ENCODE assay signal across 22 cellular contexts in the genomic region with DNA sequence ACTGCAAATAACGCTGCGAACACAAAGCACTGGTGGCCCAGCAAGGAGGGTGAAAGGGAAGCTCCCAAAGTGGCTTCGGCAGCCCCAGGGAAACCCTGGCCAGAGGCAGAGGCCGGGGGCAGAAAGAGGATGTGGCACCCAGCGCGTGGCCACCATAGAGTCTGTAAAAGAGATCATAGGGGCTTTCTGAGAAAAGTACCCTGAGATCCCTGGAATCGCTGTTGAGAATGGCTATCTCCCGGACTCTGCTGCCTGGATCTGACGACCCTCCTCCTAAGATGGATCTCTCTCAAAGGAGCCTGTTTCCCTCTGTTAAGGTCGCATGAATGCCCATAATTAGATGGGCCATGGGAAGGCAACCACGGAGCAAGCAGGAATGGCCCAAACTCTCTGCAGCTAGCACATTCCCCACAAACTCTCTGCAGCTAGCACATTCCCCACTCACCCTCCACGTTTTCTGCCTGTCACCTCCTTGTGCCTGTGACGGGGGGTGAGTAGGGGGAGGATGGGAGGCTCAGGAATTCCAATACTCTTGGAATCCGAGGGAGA.
DNase-seq lines count a peak whose midpoint lies in the region; ATAC-seq and TF ChIP-seq lines count a peak whose summit lies in the region.
"Had no signal": no experiment of that assay in that cellular context is flagged by ENCODE, and none has a peak within 500 bp of the region (broad histone marks: within the 10 kb centered on the region; RNA-seq: fewer than 3 reads in every experiment).

No MANE protein-coding gene starts in this region.

- H3K79me1 ChIP-seq in H9 (ENCODE audit: insufficient read depth, low read depth, low read length, poor library complexity, severe bottlenecking), result no peaks in the 10 kb centered on the region

- no peak overlapping the region for H2BK120ac ChIP-seq in H9 (ENCODE audit: low read depth, low read length, poor library complexity, severe bottlenecking)

- H3K14ac ChIP-seq in H9 (ENCODE audit: insufficient read depth, low read length), result no peak overlapping the region; the same call in 1 of the 2 replicates

- DNase-seq in GM06990 (ENCODE audit: extremely low read depth, insufficient read length), result peak; percentile 12
- DNase-seq in H9, result no peak
- peak; percentile 62 for DNase-seq in endodermal cell
- peak; percentile 60 for DNase-seq in retina
- no peak for DNase-seq in AML-193 (lab: John Stamatoyannopoulos, UW)
- DNase-seq in breast epithelium (ENCODE audit: low spot score in 2 of 2), result no peak
- no peak for DNase-seq in activated CD8-positive, alpha-beta memory T cell treated with anti-CD3 and anti-CD28 coated beads for 24 hours
- DNase-seq: activated CD4-positive, alpha-beta memory T cell treated with anti-CD3 and anti-CD28 coated beads for 36 hours; CD8-positive, alpha-beta T cell; colonic mucosa; DMS153; kidney glomerular epithelial cell; NCI-H1436 treated with DMSO at 0.1 percent for 48 hours; NCI-H526; ovary; T-helper 2 cell; upper lobe of right lung; WERI-Rb-1 had no signal

- H3K4me3 ChIP-seq in GM06990 (replicated peaks; ENCODE audit: low read depth, low read length) (no peak overlapping the region), endodermal cell (ENCODE audit: low read length) (no peak overlapping the region), breast epithelium (no peak overlapping the region)
- H3K4me3 ChIP-seq: colonic mucosa, K562, ovary, right atrium auricular region, upper lobe of right lung had no signal

- no peak overlapping the region for H2BK20ac ChIP-seq in H9 (ENCODE audit: low read depth, low read length, poor library complexity, severe bottlenecking)

- no peak for TF ChIP-seq POLR2A in breast epithelium (IDR thresholded peaks at IDR 0.05)

- H3T11ph ChIP-seq in H9 (ENCODE audit: low read length), result no peak overlapping the region

- no peaks in the 10 kb centered on the region for H3K9me3 Mint-ChIP-seq in H9
- H3K9me3 Mint-ChIP-seq in endodermal cell, result no peaks in the 10 kb centered on the region
- H3K9me3 Mint-ChIP-seq: activated CD4-positive, alpha-beta memory T cell treated with anti-CD3 and anti-CD28 coated beads for 36 hours; CD8-positive, alpha-beta T cell had no signal

- H2AFZ ChIP-seq in H9 (ENCODE audit: low read length), result no peak overlapping the region

- H2BK15ac ChIP-seq in H9 (ENCODE audit: low read depth, low read length), result no peak overlapping the region

- H3K27ac ChIP-seq in H9 (ENCODE audit: insufficient read length, low read depth, low read length), result no peak overlapping the region
- peak overlapping the region; percentile 39 for H3K27ac ChIP-seq in endodermal cell (ENCODE audit: low read depth, low read length)
- no peak overlapping the region for H3K27ac ChIP-seq in breast epithelium
- H3K27ac ChIP-seq: colonic mucosa, ovary, right atrium auricular region, upper lobe of right lung, WERI-Rb-1 had no signal

- ATAC-seq in SK-N-SH treated with all-trans-retinoic acid at 6 μM for 48 hours, result no peak
- ATAC-seq: CD8-positive, alpha-beta T cell; HCT116; K562; upper lobe of right lung had no signal

- H3K27me3 ChIP-seq in GM06990 (replicated peaks; ENCODE audit: control insufficient read depth, insufficient read depth, low read length), result no peaks in the 10 kb centered on the region
- H3K27me3 ChIP-seq in H9 (ENCODE audit: insufficient read depth, low read length), result no peaks in the 10 kb centered on the region
- no peaks in the 10 kb centered on the region for H3K27me3 ChIP-seq in endodermal cell (ENCODE audit: control insufficient read depth, insufficient read depth, low read length, poor library complexity, severe bottlenecking)
- H3K27me3 ChIP-seq in breast epithelium, result no peaks in the 10 kb centered on the region
- H3K27me3 ChIP-seq: colonic mucosa, ovary, right atrium auricular region, upper lobe of right lung had no signal

- H4K8ac ChIP-seq in H9 (replicated peaks; ENCODE audit: insufficient read length, low read depth, low read length), result no peak overlapping the region

- H3K9ac ChIP-seq in H9 (ENCODE audit: extremely low read depth, insufficient read length, low read length) (no peak overlapping the region), endodermal cell (ENCODE audit: extremely low read depth, low read length, poor library complexity, severe bottlenecking) (no peak overlapping the region)

- H3K36me3 ChIP-seq in GM06990 (ENCODE audit: control insufficient read depth, insufficient read depth, low read length), result no peaks in the 10 kb centered on the region
- no peaks in the 10 kb centered on the region for H3K36me3 ChIP-seq in endodermal cell (ENCODE audit: control insufficient read depth, insufficient read depth, low read length)
- H3K36me3 ChIP-seq in breast epithelium, result no peaks in the 10 kb centered on the region
- H3K36me3 ChIP-seq: colonic mucosa, ovary, upper lobe of right lung, WERI-Rb-1 had no signal

- H3K4me1 ChIP-seq in H9 (ENCODE audit: insufficient read depth, low read length) (no peaks in the 10 kb centered on the region), endodermal cell (ENCODE audit: control insufficient read depth, insufficient read depth, low read length) (no peaks in the 10 kb centered on the region), breast epithelium (no peaks in the 10 kb centered on the region)
- H3K4me1 ChIP-seq: colonic mucosa, right atrium auricular region, upper lobe of right lung had no signal

- H3K4me1 Mint-ChIP-seq in H9 (peaks cover 31 to 33% of the 10 kb centered on the region in 2 experiments), endodermal cell (peaks cover 8% of the 10 kb centered on the region)

- H3K4ac ChIP-seq in H9 (ENCODE audit: low read depth, low read length), result no peak overlapping the region

- H4K91ac ChIP-seq in H9 (ENCODE audit: insufficient read length, low read depth, low read length), result no peak overlapping the region

- H3K27me3 Mint-ChIP-seq in H9 (ENCODE audit: low read depth), result no peaks in the 10 kb centered on the region
- H3K27me3 Mint-ChIP-seq in endodermal cell (ENCODE audit: insufficient read depth), result no peaks in the 10 kb centered on the region
- H3K27me3 Mint-ChIP-seq: activated CD4-positive, alpha-beta memory T cell treated with anti-CD3 and anti-CD28 coated beads for 36 hours had no signal

- H3K27ac Mint-ChIP-seq in H9 (peak overlapping the region in 2 of 3 experiments; percentile 61 to 95; a peak in 2 of 7 replicates), endodermal cell (no peak overlapping the region)
- H3K27ac Mint-ChIP-seq: activated CD4-positive, alpha-beta memory T cell treated with anti-CD3 and anti-CD28 coated beads for 36 hours; CD8-positive, alpha-beta T cell had no signal

- no peak overlapping the region for H3K56ac ChIP-seq in H9 (ENCODE audit: insufficient read length, low read depth, low read length)

- no peak overlapping the region for H3K18ac ChIP-seq in H9 (ENCODE audit: insufficient read length, low read depth, low read length)

- H3K36me3 Mint-ChIP-seq in H9 (ENCODE audit: insufficient read depth in 1 of 3, low read depth in 3 of 3), result peaks cover 0 to 7% (median 3%) of the 10 kb centered on the region in 3 experiments; a peak in 4 of 7 replicates
- peaks cover 11% of the 10 kb centered on the region for H3K36me3 Mint-ChIP-seq in endodermal cell (ENCODE audit: low read depth)
- H3K36me3 Mint-ChIP-seq: activated CD4-positive, alpha-beta memory T cell treated with anti-CD3 and anti-CD28 coated beads for 36 hours had no signal

- H3K4me2 ChIP-seq in H9 (ENCODE audit: insufficient read depth, insufficient read length, low read length), result no peak overlapping the region

- H3K4me3 Mint-ChIP-seq in H9 (no peak overlapping the region), endodermal cell (no peak overlapping the region)
- H3K4me3 Mint-ChIP-seq: activated CD4-positive, alpha-beta memory T cell treated with anti-CD3 and anti-CD28 coated beads for 36 hours; CD8-positive, alpha-beta T cell had no signal

- no peaks in the 10 kb centered on the region for H4K20me1 ChIP-seq in H9 (ENCODE audit: control insufficient read depth, insufficient read depth, insufficient read length)

- H2AK5ac ChIP-seq in H9 (ENCODE audit: insufficient read length, low read length), result no peak overlapping the region

- no peaks in the 10 kb centered on the region for H3K23me2 ChIP-seq in H9 (ENCODE audit: insufficient read length, low read depth, low read length, poor library complexity, severe bottlenecking)

- H4K5ac ChIP-seq in H9 (ENCODE audit: insufficient read length, low read depth, low read length), result no peak overlapping the region

- TF ChIP-seq CTCF in GM06990 (IDR thresholded peaks at IDR 0.05; ENCODE audit: insufficient read depth, low read length, poor library complexity, severe bottlenecking) (no peak), H9 (conservative IDR thresholded peaks at IDR 0.05) (no peak), endodermal cell (conservative IDR thresholded peaks at IDR 0.05) (no peak), breast epithelium (IDR thresholded peaks at IDR 0.05) (no peak)

- intact Hi-C loops in breast epithelium (cut with DNase I; ENCODE audit: low total_unique reads), result no loop called here

- H3K79me2 ChIP-seq in H9 (ENCODE audit: insufficient read depth, low read length), result no peaks in the 10 kb centered on the region

- no CpG with 5 or more reads among the region's 14 CpGs for WGBS in H9 (ENCODE audit: extremely low coverage, insufficient read length, low lambda C conversion rate)
- WGBS in endodermal cell (ENCODE audit: insufficient coverage in 1 of 2, insufficient read length in 1 of 2), 2 experiments, result 59 to 82% methylated on average over 7 to 14 of the region's 14 CpGs

- no peak overlapping the region for H3K23ac ChIP-seq in H9 (ENCODE audit: insufficient read length, low read depth, low read length)

- H3K9me3 ChIP-seq in H9 (ENCODE audit: control insufficient read depth, low read depth, low read length) (no peaks in the 10 kb centered on the region), endodermal cell (ENCODE audit: control insufficient read depth, low read length) (no peaks in the 10 kb centered on the region), breast epithelium (no peaks in the 10 kb centered on the region)
- H3K9me3 ChIP-seq: colonic mucosa, ovary, right atrium auricular region, upper lobe of right lung had no signal

- H2BK5ac ChIP-seq in H9 (ENCODE audit: insufficient read length, low read length), result no peak overlapping the region

- H2BK12ac ChIP-seq in H9 (ENCODE audit: insufficient read length, low read depth, low read length), result no peak overlapping the region

TF ChIP-seq in SK-N-SH treated with all-trans-retinoic acid at 6 μM for 48 hours, 23 proteins besides CTCF, POLR2A, EP300 and RAD21 (continues in another document):
- no peak for TF ChIP-seq TCF4 (CRISPR knock-in tag; IDR thresholded peaks at IDR 0.05; ENCODE audit: borderline replicate concordance)
- TF ChIP-seq RARB (CRISPR knock-in tag; IDR thresholded peaks at IDR 0.05), result no peak

Comparison
In these comparisons a context has a peak if more than half of its experiments do, and no peak if none do; other contexts are left out.
1. DNase-seq: peak in GM06990 (single experiment), endodermal cell (single experiment) and retina (single experiment); none in H9 (single experiment), AML-193 (0 of 2), breast epithelium (0 of 2) and activated CD8-positive, alpha-beta memory T cell treated with anti-CD3 and anti-CD28 coated beads for 24 hours (single experiment).